ENCODE assay signal across 11 cellular contexts in genomic region chr19:46818812-46819211, GRCh38. TPM values are rescaled to one million over a fixed set of nuclear protein-coding genes. Genes with fewer than 3 reads are reported as not detected.
DNase-seq lines count a peak whose midpoint lies in the region; ATAC-seq and TF ChIP-seq lines count a peak whose summit lies in the region.
"Had no signal": no experiment of that assay in that cellular context is flagged by ENCODE, and none has a peak within 500 bp of the region (broad histone marks: within the 10 kb centered on the region; RNA-seq: fewer than 3 reads in every experiment).

No MANE protein-coding gene starts in this region.

- H3F3A ChIP-seq in neural progenitor cell (ENCODE audit: low read depth): no peaks in the 10 kb centered on the region

- H3K4me2 ChIP-seq in neural progenitor cell: no peak overlapping the region
- H3K4me2 ChIP-seq: smooth muscle cell had no signal

- no peaks in the 10 kb centered on the region for H3K79me2 ChIP-seq in neural progenitor cell (ENCODE audit: low read depth)

- H3K9me3 ChIP-seq in neural progenitor cell (ENCODE audit: low read depth): no peaks in the 10 kb centered on the region

- H2AFZ ChIP-seq in neural progenitor cell (replicated peaks): peak overlapping the region; percentile 34

- DNase-seq in activated CD4-positive, alpha-beta T cell treated with anti-CD3 and anti-CD28 coated beads, Interleukin-2, amount 10 ng/mL, durations not matched to agents 7 days and 5 days: peak; percentile 21
- DNase-seq in activated CD4-positive, alpha-beta T cell treated with anti-CD3 and anti-CD28 coated beads for 4 hours: no peak
- DNase-seq in LHCN-M2 (ENCODE audit: low read depth): peak; percentile 58
- peak; percentile 33 for DNase-seq in activated CD8-positive, alpha-beta T cell treated with anti-CD3 and anti-CD28 coated beads for 36 hours
- DNase-seq in neural progenitor cell (ENCODE audit: low spot score): no peak
- no peak for DNase-seq in superior temporal gyrus (ENCODE audit: extremely low spot score)
- no peak for DNase-seq in posterior vena cava (ENCODE audit: low spot score)
- DNase-seq in effector CD8-positive, alpha-beta T cell (lab: John Stamatoyannopoulos, UW): no peak
- DNase-seq: activated naive CD4-positive, alpha-beta T cell treated with anti-CD3 and anti-CD28 coated beads, Interleukin-2, amount 10 ng/mL, durations not matched to agents 7 days and 5 days; NCI-H524 treated with DMSO at 0.1 percent for 48 hours had no signal

- H3K36me3 ChIP-seq in neural progenitor cell: no peaks in the 10 kb centered on the region

- no peak for TF ChIP-seq CTCF in activated CD8-positive, alpha-beta T cell treated with anti-CD3 and anti-CD28 coated beads for 36 hours (IDR thresholded peaks at IDR 0.05)
- TF ChIP-seq CTCF in neural progenitor cell (IDR thresholded peaks at IDR 0.05): no peak

- peaks cover 37% of the 10 kb centered on the region for H3K4me1 Mint-ChIP-seq in activated CD4-positive, alpha-beta T cell treated with anti-CD3 and anti-CD28 coated beads, Interleukin-2, amount 10 ng/mL, durations not matched to agents 7 days and 5 days
- H3K4me1 Mint-ChIP-seq in activated CD8-positive, alpha-beta T cell treated with anti-CD3 and anti-CD28 coated beads for 36 hours (ENCODE audit: low read depth): peaks cover 32% of the 10 kb centered on the region
- H3K4me1 Mint-ChIP-seq in neural progenitor cell: peaks cover 20% of the 10 kb centered on the region

- no peaks in the 10 kb centered on the region for H3K27me3 ChIP-seq in neural progenitor cell

- no peaks in the 10 kb centered on the region for H3K36me3 Mint-ChIP-seq in activated CD4-positive, alpha-beta T cell treated with anti-CD3 and anti-CD28 coated beads, Interleukin-2, amount 10 ng/mL, durations not matched to agents 7 days and 5 days (ENCODE audit: low read depth)
- no peaks in the 10 kb centered on the region for H3K36me3 Mint-ChIP-seq in activated CD8-positive, alpha-beta T cell treated with anti-CD3 and anti-CD28 coated beads for 36 hours (ENCODE audit: low read depth)
- H3K36me3 Mint-ChIP-seq in neural progenitor cell: no peaks in the 10 kb centered on the region
- H3K36me3 Mint-ChIP-seq: activated naive CD4-positive, alpha-beta T cell treated with anti-CD3 and anti-CD28 coated beads, Interleukin-2, amount 10 ng/mL, durations not matched to agents 7 days and 5 days had no signal

- peak; percentile 24 for ATAC-seq in activated CD8-positive, alpha-beta T cell treated with anti-CD3 and anti-CD28 coated beads for 36 hours

- no peaks in the 10 kb centered on the region for H3K9me3 Mint-ChIP-seq in activated CD4-positive, alpha-beta T cell treated with anti-CD3 and anti-CD28 coated beads, Interleukin-2, amount 10 ng/mL, durations not matched to agents 7 days and 5 days
- H3K9me3 Mint-ChIP-seq in activated CD8-positive, alpha-beta T cell treated with anti-CD3 and anti-CD28 coated beads for 36 hours: no peaks in the 10 kb centered on the region
- peaks cover 2% of the 10 kb centered on the region for H3K9me3 Mint-ChIP-seq in neural progenitor cell
- H3K9me3 Mint-ChIP-seq: activated naive CD4-positive, alpha-beta T cell treated with anti-CD3 and anti-CD28 coated beads, Interleukin-2, amount 10 ng/mL, durations not matched to agents 7 days and 5 days had no signal

- H3K27me3 Mint-ChIP-seq in activated CD4-positive, alpha-beta T cell treated with anti-CD3 and anti-CD28 coated beads, Interleukin-2, amount 10 ng/mL, durations not matched to agents 7 days and 5 days: no peaks in the 10 kb centered on the region
- H3K27me3 Mint-ChIP-seq in activated CD8-positive, alpha-beta T cell treated with anti-CD3 and anti-CD28 coated beads for 36 hours: no peaks in the 10 kb centered on the region
- peaks cover 6% of the 10 kb centered on the region for H3K27me3 Mint-ChIP-seq in neural progenitor cell (ENCODE audit: insufficient read depth, low read depth)

- POLR2A ChIA-PET in activated CD4-positive, alpha-beta T cell treated with anti-CD3 and anti-CD28 coated beads, Interleukin-2, amount 10 ng/mL, durations not matched to agents 7 days and 5 days (lab: Charles Lee): no interaction called here
- POLR2A ChIA-PET in activated CD8-positive, alpha-beta T cell treated with anti-CD3 and anti-CD28 coated beads for 36 hours (lab: Charles Lee): interaction anchor here (5.1 kb wide), 1 partner anchor 32 kb away, joined by 47 read pairs; the partner anchor contains the start of gene SLC1A5

- no peak overlapping the region for H3K27ac ChIP-seq in neural progenitor cell

- peaks cover 13% of the 10 kb centered on the region for H3K4me1 ChIP-seq in neural progenitor cell

- no peak overlapping the region for H3K4me3 ChIP-seq in neural progenitor cell
- H3K4me3 ChIP-seq: smooth muscle cell had no signal

- no peak overlapping the region for H3K4me3 Mint-ChIP-seq in activated CD4-positive, alpha-beta T cell treated with anti-CD3 and anti-CD28 coated beads, Interleukin-2, amount 10 ng/mL, durations not matched to agents 7 days and 5 days
- no peak overlapping the region for H3K4me3 Mint-ChIP-seq in activated CD8-positive, alpha-beta T cell treated with anti-CD3 and anti-CD28 coated beads for 36 hours
- no peak overlapping the region for H3K4me3 Mint-ChIP-seq in neural progenitor cell
- H3K4me3 Mint-ChIP-seq: activated naive CD4-positive, alpha-beta T cell treated with anti-CD3 and anti-CD28 coated beads, Interleukin-2, amount 10 ng/mL, durations not matched to agents 7 days and 5 days had no signal

- intact Hi-C loops in activated CD8-positive, alpha-beta T cell treated with anti-CD3 and anti-CD28 coated beads for 36 hours (cut with micrococcal nuclease): no loop called here
- intact Hi-C loops in posterior vena cava (cut with DNase I): no loop called here

- no peaks in the 10 kb centered on the region for H4K20me1 ChIP-seq in neural progenitor cell (ENCODE audit: low read depth)

- no peak overlapping the region for H3K9ac ChIP-seq in neural progenitor cell

- H3K27ac Mint-ChIP-seq in activated CD4-positive, alpha-beta T cell treated with anti-CD3 and anti-CD28 coated beads, Interleukin-2, amount 10 ng/mL, durations not matched to agents 7 days and 5 days: no peak overlapping the region
- H3K27ac Mint-ChIP-seq in activated CD8-positive, alpha-beta T cell treated with anti-CD3 and anti-CD28 coated beads for 36 hours: no peak overlapping the region
- no peak overlapping the region for H3K27ac Mint-ChIP-seq in neural progenitor cell
- H3K27ac Mint-ChIP-seq: activated naive CD4-positive, alpha-beta T cell treated with anti-CD3 and anti-CD28 coated beads, Interleukin-2, amount 10 ng/mL, durations not matched to agents 7 days and 5 days had no signal

- CTCF ChIA-PET in activated CD4-positive, alpha-beta T cell treated with anti-CD3 and anti-CD28 coated beads, Interleukin-2, amount 10 ng/mL, durations not matched to agents 7 days and 5 days (lab: Charles Lee): interaction anchor here (1.1 kb wide), 2 partner anchors 8 to 22 kb away, joined by 3 to 7 read pairs; no protein-coding TSS in a partner anchor
- CTCF ChIA-PET in activated CD8-positive, alpha-beta T cell treated with anti-CD3 and anti-CD28 coated beads for 36 hours (lab: Charles Lee): no interaction called here

RNA-seq across cellular contexts. Expression of gene SLC1A5, which starts 30.4 kb away (rescaled TPM):
- total RNA-seq in activated CD4-positive, alpha-beta T cell treated with anti-CD3 and anti-CD28 coated beads, Interleukin-2, amount 10 ng/mL, durations not matched to agents 7 days and 5 days: 100 to 1,000 TPM; 104 to 108 TPM
- total RNA-seq in LHCN-M2 (2014; rRNA removed) (68.0 and 77.1 TPM in 2 replicates), neural progenitor cell (ENCODE audit: low replicate concordance) (39.5 and 81.6 TPM in 2 replicates), posterior vena cava (10 to 100 TPM; 56.6 to 95.5 TPM)
- 54.3 TPM for polyA plus RNA-seq in LHCN-M2 (2012)
- 100 to 1,000 TPM; 235 TPM for total RNA-seq in activated CD8-positive, alpha-beta T cell treated with anti-CD3 and anti-CD28 coated beads for 36 hours

RNA-seq across cellular contexts. Expression of gene AP2S1, which starts 31.8 kb away (rescaled TPM):
- total RNA-seq in activated CD4-positive, alpha-beta T cell treated with anti-CD3 and anti-CD28 coated beads, Interleukin-2, amount 10 ng/mL, durations not matched to agents 7 days and 5 days: 100 to 1,000 TPM; 130 to 136 TPM
- total RNA-seq in LHCN-M2 (2014; rRNA removed) (160 and 175 TPM in 2 replicates), neural progenitor cell (ENCODE audit: low replicate concordance) (104 and 120 TPM in 2 replicates), posterior vena cava (100 to 1,000 TPM in 1 of 2 donors, 10 to 100 TPM in 1; 98.0 to 139 TPM)
- polyA plus RNA-seq in LHCN-M2 (2012): 419 TPM
- 100 to 1,000 TPM; 101 to 105 TPM for total RNA-seq in activated CD8-positive, alpha-beta T cell treated with anti-CD3 and anti-CD28 coated beads for 36 hours

RNA-seq across cellular contexts. Expression of gene ARHGAP35, which starts 42.0 kb away (rescaled TPM):
- total RNA-seq in activated CD4-positive, alpha-beta T cell treated with anti-CD3 and anti-CD28 coated beads, Interleukin-2, amount 10 ng/mL, durations not matched to agents 7 days and 5 days: 10 to 100 TPM; 24.7 to 25.5 TPM
- total RNA-seq in LHCN-M2 (2014; rRNA removed): 23.4 and 29.3 TPM in 2 replicates
- 26.4 TPM for polyA plus RNA-seq in LHCN-M2 (2012)
- 10 to 100 TPM; 15.0 to 16.4 TPM for total RNA-seq in activated CD8-positive, alpha-beta T cell treated with anti-CD3 and anti-CD28 coated beads for 36 hours
- total RNA-seq in neural progenitor cell (ENCODE audit: low replicate concordance): 38.4 and 43.3 TPM in 2 replicates
- 10 to 100 TPM; 49.8 to 57.4 TPM for total RNA-seq in posterior vena cava

Comparison
In these comparisons a context has a peak if more than half of its experiments do, and no peak if none do; other contexts are left out.
1. DNase-seq: peak in activated CD4-positive, alpha-beta T cell treated with anti-CD3 and anti-CD28 coated beads, Interleukin-2, amount 10 ng/mL, durations not matched to agents 7 days and 5 days (single experiment), LHCN-M2 (single experiment) and activated CD8-positive, alpha-beta T cell treated with anti-CD3 and anti-CD28 coated beads for 36 hours (single experiment); none in activated CD4-positive, alpha-beta T cell treated with anti-CD3 and anti-CD28 coated beads for 4 hours (0 of 2), neural progenitor cell (single experiment), superior temporal gyrus (single experiment), posterior vena cava (single experiment) and effector CD8-positive, alpha-beta T cell (single experiment).